In genomic region chr7:82044497-82045080, GRCh38 we compare ENCODE assay signal across 8 cellular contexts.
DNase-seq lines count a peak whose midpoint lies in the region; ATAC-seq, FAIRE-seq and TF ChIP-seq lines count a peak whose summit lies in the region.

No MANE protein-coding gene starts in this region.

- H3K27ac Mint-ChIP-seq in nephron progenitor cell: no peak overlapping the region

- no peaks in the 10 kb centered on the region for H3K23me2 ChIP-seq in H1 (ENCODE audit: low read depth, low read length)

- H3K79me2 ChIP-seq in Karpas-422 (ENCODE audit: low read length) (no peaks in the 10 kb centered on the region), H1 (ENCODE audit: control insufficient read depth in 1 of 2, insufficient read depth in 2 of 2, low read length in 2 of 2) (no peaks in the 10 kb centered on the region)

- no peak for TF ChIP-seq EP300 in H1 (IDR thresholded peaks at IDR 0.05; ENCODE audit: borderline replicate concordance in 1 of 2, low read depth in 2 of 2, low read length in 2 of 2)

- no peaks in the 10 kb centered on the region for H3K79me1 ChIP-seq in H1 (ENCODE audit: low read depth, low read length)

- H3K9me3 ChIP-seq in Karpas-422 (ENCODE audit: low read length): no peaks in the 10 kb centered on the region
- H3K9me3 ChIP-seq in H1 (ENCODE audit: insufficient read depth in 2 of 2, low read depth in 1 of 2, low read length in 1 of 2): no peaks in the 10 kb centered on the region

- no peak for TF ChIP-seq POLR2A in H1 (IDR thresholded peaks at IDR 0.05; ENCODE audit: control extremely low read depth in 1 of 2, low read depth in 2 of 2, low read length in 2 of 2)
- TF ChIP-seq POLR2A in GM12891 (IDR thresholded peaks at IDR 0.05; ENCODE audit: low read depth, low read length): no peak

- H3K4me2 ChIP-seq in Karpas-422 (ENCODE audit: low read depth, low read length, poor library complexity, severe bottlenecking) (no peak overlapping the region), H1 (ENCODE audit: insufficient read depth in 1 of 2, low read depth in 2 of 2, low read length in 2 of 2) (no peak overlapping the region)

- H2BK5ac ChIP-seq in H1 (ENCODE audit: low read depth, low read length): no peak overlapping the region

- H4K20me1 ChIP-seq in Karpas-422 (ENCODE audit: insufficient read depth, low read depth, low read length) (no peaks in the 10 kb centered on the region), H1 (replicated peaks in 1 of 2; ENCODE audit: control insufficient read depth in 1 of 2, insufficient read depth in 2 of 2, low read length in 2 of 2) (no peaks in the 10 kb centered on the region)

- H3K9ac ChIP-seq in Karpas-422 (ENCODE audit: low read length) (no peak overlapping the region), H1 (replicated peaks in 1 of 4; ENCODE audit: extremely low read depth in 1 of 4, low read depth in 3 of 4, low read length in 3 of 4) (no peak overlapping the region)

- H3K56ac ChIP-seq in H1 (replicated peaks; ENCODE audit: insufficient read length, low read depth, low read length): no peak overlapping the region

- H2BK15ac ChIP-seq in H1 (ENCODE audit: low read length): no peak overlapping the region

- no peaks in the 10 kb centered on the region for H3K9me3 Mint-ChIP-seq in nephron progenitor cell

- H3K27me3 Mint-ChIP-seq in nephron progenitor cell (ENCODE audit: low read depth, poor library complexity): no peaks in the 10 kb centered on the region

- H3K9me2 ChIP-seq in Karpas-422 (replicated peaks; ENCODE audit: insufficient read depth, low read length): no peaks in the 10 kb centered on the region

- no peak overlapping the region for H3K23ac ChIP-seq in H1 (ENCODE audit: insufficient read length)

- peak; percentile 79 to 81 for TF ChIP-seq RAD21 in H1 (IDR thresholded peaks at IDR 0.05 in 1 of 2, conservative IDR thresholded peaks at IDR 0.05 in 1 of 2; ENCODE audit: low read depth in 2 of 2, low read length in 2 of 2)

- TF ChIP-seq CTCF in H1 (IDR thresholded peaks at IDR 0.05; ENCODE audit: control extremely low read depth in 1 of 3, insufficient read depth in 1 of 3, low read depth in 1 of 3, low read length in 3 of 3) (peak in 2 of 3 experiments; percentile 31 to 47; a peak in 2 of 4 replicates), nephron progenitor cell (IDR thresholded peaks at IDR 0.05) (peak; percentile 79)

- POLR2A ChIA-PET in H1 (lab: Charles Lee; ENCODE audit: partially characterized antibody): no interaction called here

- H2BK120ac ChIP-seq in H1 (replicated peaks; ENCODE audit: low read depth, low read length): no peak overlapping the region

- DNase-seq in COLO668 (lab: John Stamatoyannopoulos, UW; ENCODE audit: unreplicated experiment): peak; percentile 37
- peak; percentile 68 for DNase-seq in Karpas-422
- peak; percentile 80 for DNase-seq in OCI-M1 (lab: John Stamatoyannopoulos, UW)
- no peak for DNase-seq in H1 (ENCODE audit: low read depth in 1 of 2, low spot score in 2 of 2)
- DNase-seq in nephron progenitor cell: peak; percentile 30
- DNase-seq in GM12891 (ENCODE audit: insufficient read length, low spot score): no peak
- no peak for DNase-seq in activated CD8-positive, alpha-beta memory T cell treated with anti-CD3 and anti-CD28 coated beads, Interleukin-2, amount 50 U/mL, for 48 hours

- no peak for FAIRE-seq in H1 (lab: Jason Lieb, UNC)
- FAIRE-seq in GM12891 (lab: Jason Lieb, UNC): no peak

- no peak overlapping the region for H4K8ac ChIP-seq in H1 (ENCODE audit: extremely low read depth, insufficient read depth, low read length)

- WGBS in H1 (ENCODE audit: extremely low coverage in 1 of 2, insufficient coverage in 1 of 2, insufficient read length in 1 of 2, insufficient replicate concordance in 2 of 2, low coverage in 1 of 2, low lambda C conversion rate in 2 of 2, missing lambda C conversion rate in 1 of 2), 2 experiments: 65% methylated on average over 2 of the region's 2 CpGs; no CpG with 5 or more reads in 1 of the 2 experiments

- H3K4me3 Mint-ChIP-seq in nephron progenitor cell: no peak overlapping the region

- H3K4me1 ChIP-seq in Karpas-422 (ENCODE audit: low read length): no peaks in the 10 kb centered on the region
- no peaks in the 10 kb centered on the region for H3K4me1 ChIP-seq in H1 (replicated peaks in 1 of 4; ENCODE audit: control insufficient read depth in 3 of 4, insufficient read depth in 4 of 4, low read length in 3 of 4)

- H3K27me3 ChIP-seq in Karpas-422 (ENCODE audit: low read length): no peaks in the 10 kb centered on the region
- no peaks in the 10 kb centered on the region for H3K27me3 ChIP-seq in H1 (replicated peaks in 1 of 4; ENCODE audit: control insufficient read depth in 3 of 4, extremely low read depth in 1 of 4, insufficient read depth in 3 of 4, low read length in 3 of 4)

- no peak overlapping the region for H2BK12ac ChIP-seq in H1 (ENCODE audit: low read depth, low read length)

- H3K36me3 Mint-ChIP-seq in nephron progenitor cell (ENCODE audit: low read depth): no peaks in the 10 kb centered on the region

- no peak overlapping the region for H3K14ac ChIP-seq in H1 (ENCODE audit: insufficient read length)

- H2AK5ac ChIP-seq in H1 (ENCODE audit: low read depth, low read length): no peak overlapping the region

- H2BK20ac ChIP-seq in H1 (ENCODE audit: low read length): no peak overlapping the region

- no peak overlapping the region for H3K18ac ChIP-seq in H1 (ENCODE audit: extremely low read depth, low read length)

- H3K4me1 Mint-ChIP-seq in nephron progenitor cell: peaks cover 46% of the 10 kb centered on the region

- H3K36me3 ChIP-seq in Karpas-422 (ENCODE audit: insufficient read depth, low read length) (no peaks in the 10 kb centered on the region), H1 (ENCODE audit: control insufficient read depth in 2 of 4, insufficient read depth in 4 of 4, low read length in 3 of 4) (no peaks in the 10 kb centered on the region)

- no peak overlapping the region for H3K4me3 ChIP-seq in Karpas-422 (ENCODE audit: low read length)
- no peak overlapping the region for H3K4me3 ChIP-seq in H1 (ENCODE audit: extremely low read depth in 1 of 4, insufficient read depth in 2 of 4, low read depth in 3 of 4, low read length in 4 of 4)

- no peak overlapping the region for H2AFZ ChIP-seq in Karpas-422 (ENCODE audit: low read length)
- no peak overlapping the region for H2AFZ ChIP-seq in H1 (ENCODE audit: low read length)

- H4K5ac ChIP-seq in H1 (ENCODE audit: insufficient read length, low read depth, low read length): no peak overlapping the region

- ATAC-seq in GM19397 (IDR thresholded peaks at IDR 0.05; ENCODE audit: unreplicated experiment): peak; percentile 67

- H3K4ac ChIP-seq in H1 (replicated peaks; ENCODE audit: insufficient read length, low read depth, low read length): no peak overlapping the region

- CTCF ChIA-PET in H1 (lab: Charles Lee; ENCODE audit: partially characterized antibody): interaction anchor here (0.6 to 2.8 kb wide), 17 partner anchors 7 to 688 kb away, joined by 3 to 14 read pairs (median 3); no protein-coding TSS in a partner anchor

- no peak overlapping the region for H4K91ac ChIP-seq in H1 (replicated peaks; ENCODE audit: insufficient read length, low read length)

- no peak overlapping the region for H3K27ac ChIP-seq in Karpas-422 (ENCODE audit: low read length)
- no peak overlapping the region for H3K27ac ChIP-seq in H1 (ENCODE audit: low read depth, low read length)

TF ChIP-seq in H1, 55 proteins besides CTCF, POLR2A, EP300 and RAD21:
- TF ChIP-seq JUND (IDR thresholded peaks at IDR 0.05; ENCODE audit: low read length): no peak
- no peak for TF ChIP-seq ASH2L (IDR thresholded peaks at IDR 0.05; ENCODE audit: low read length)
- no peak for TF ChIP-seq SAP30 (IDR thresholded peaks at IDR 0.05; ENCODE audit: insufficient read depth, insufficient replicate concordance, low read length)
- no peak for TF ChIP-seq PHF8 (conservative IDR thresholded peaks at IDR 0.05; ENCODE audit: low read depth, low read length)
- TF ChIP-seq USF2 (IDR thresholded peaks at IDR 0.05; ENCODE audit: low read length): no peak
- TF ChIP-seq TCF12 (IDR thresholded peaks at IDR 0.05; ENCODE audit: low read depth, low read length): no peak
- no peak for TF ChIP-seq KDM4A (IDR thresholded peaks at IDR 0.05; ENCODE audit: low read depth, low read length, severe bottlenecking)
- no peak for TF ChIP-seq CHD2 (IDR thresholded peaks at IDR 0.05; ENCODE audit: low read length)
- TF ChIP-seq GTF2F1 (IDR thresholded peaks at IDR 0.05; ENCODE audit: borderline replicate concordance, low read depth, low read length): no peak
- TF ChIP-seq CTBP2 (IDR thresholded peaks at IDR 0.05; ENCODE audit: borderline replicate concordance, insufficient read depth, insufficient read length, low read length): no peak
TF ChIP-seq in H1: peak in this region for 0.

TF ChIP-seq in GM12891, 5 proteins besides CTCF, POLR2A, EP300 and RAD21:
- TF ChIP-seq TAF1 (IDR thresholded peaks at IDR 0.05; ENCODE audit: low read depth, low read length): no peak
- no peak for TF ChIP-seq POLR2AphosphoS5 (IDR thresholded peaks at IDR 0.05; ENCODE audit: low read depth, low read length)
- no peak for TF ChIP-seq POU2F2 (IDR thresholded peaks at IDR 0.05; ENCODE audit: low read depth, low read length)
- TF ChIP-seq PAX5 (IDR thresholded peaks at IDR 0.05; ENCODE audit: insufficient read depth, low read length, severe bottlenecking): no peak
- no peak for TF ChIP-seq SPI1 (IDR thresholded peaks at IDR 0.05; ENCODE audit: low read depth, low read length)

Comparison
In these comparisons a context has a peak if more than half of its experiments do, and no peak if none do; other contexts are left out.
1. DNase-seq: peak in COLO668 (single experiment), Karpas-422 (single experiment), OCI-M1 (single experiment) and nephron progenitor cell (single experiment); none in H1 (0 of 2), GM12891 (single experiment) and activated CD8-positive, alpha-beta memory T cell treated with anti-CD3 and anti-CD28 coated beads, Interleukin-2, amount 50 U/mL, for 48 hours (single experiment).